Comparison of ENCODE assay signal across 8 cellular contexts in the genomic region with DNA sequence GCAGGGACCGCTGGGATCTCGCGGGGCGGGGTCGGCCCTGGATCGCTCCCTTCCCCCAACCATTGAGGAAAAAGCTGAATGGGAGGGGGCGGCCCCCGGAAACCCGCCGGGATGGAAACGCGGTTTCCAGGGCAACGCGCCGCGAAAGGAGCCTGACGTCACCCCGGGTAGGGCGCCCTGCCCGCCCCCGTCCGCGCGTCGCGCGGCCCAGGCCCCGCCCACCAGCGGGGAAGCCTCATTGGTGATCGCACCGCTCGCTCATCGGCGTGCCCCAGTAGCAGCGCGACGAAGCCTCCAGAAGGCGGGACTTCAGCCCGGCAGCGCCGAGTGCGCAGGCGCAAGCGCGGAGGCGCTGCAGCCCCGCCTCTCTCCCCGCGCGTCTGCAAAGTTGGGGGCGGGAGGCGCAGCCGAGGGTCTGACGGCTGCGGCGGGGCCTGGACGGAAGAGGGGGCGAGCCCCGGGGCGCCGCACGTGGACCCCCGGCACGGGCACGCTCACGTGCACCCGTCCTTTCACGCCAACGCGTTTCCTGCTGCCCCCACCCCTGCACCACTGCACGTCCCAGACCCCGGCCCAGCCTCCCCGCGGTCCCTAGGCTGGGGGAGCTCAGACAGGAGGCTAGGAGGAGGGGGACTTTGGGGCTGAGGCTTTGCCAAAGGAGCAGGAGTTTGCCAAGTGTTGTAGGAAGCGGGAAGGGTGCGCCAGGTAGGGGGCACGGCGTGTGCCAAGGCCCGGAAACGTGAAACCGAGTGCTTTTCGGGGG. TPM values are rescaled to one million over a fixed set of nuclear protein-coding genes. Genes with fewer than 3 reads are reported as not detected.
DNase-seq lines count a peak whose midpoint lies in the region; ATAC-seq and TF ChIP-seq lines count a peak whose summit lies in the region.

No MANE protein-coding gene starts in this region.

- no peaks in the 10 kb centered on the region for H4K20me1 ChIP-seq in OCI-LY3 (ENCODE audit: insufficient read depth, low read length)

- H3K4me3 Mint-ChIP-seq in Caco-2 (ENCODE audit: unreplicated experiment) (peak overlapping the region; percentile 78), IgD-negative memory B cell (peak overlapping the region; percentile 78 to 99 (median 96))

- intact Hi-C loops in Caco-2 (cut with micrococcal nuclease; ENCODE audit: unreplicated experiment): no loop called here

- DNase-seq in Caco-2: peak; percentile 96 to 97
- peak; percentile 96 for DNase-seq in activated T-cell treated with anti-CD3 and anti-CD28 coated beads for 1 hour (ENCODE audit: low read depth)
- DNase-seq in epidermal melanocyte (ENCODE audit: insufficient read length, low spot score): peak; percentile 98
- peak; percentile 94 to 97 for DNase-seq in stimulated activated CD8-positive, alpha-beta memory T cell treated with anti-CD3 and anti-CD28 coated beads, Interleukin-2, amount 100 ng/mL, for 48 hours (ENCODE audit: low read depth in 2 of 2)

- H3K9me3 Mint-ChIP-seq in Caco-2 (ENCODE audit: unreplicated experiment) (no peaks in the 10 kb centered on the region), IgD-negative memory B cell (no peaks in the 10 kb centered on the region)

- peak overlapping the region; percentile 89 for H3K27ac ChIP-seq in OCI-LY3 (ENCODE audit: low read length)

- POLR2A ChIA-PET in Caco-2 (lab: Charles Lee): interaction anchor here (0.6 to 3.1 kb wide), 5 partner anchors 8 to 345 kb away, joined by 3 to 62 read pairs (median 3); a partner anchor contains a TSS

- CTCF ChIA-PET in Caco-2 (lab: Charles Lee): interaction anchor here (5.2 kb wide), 1 partner anchor 17 kb away, joined by 41 read pairs; no protein-coding TSS in a partner anchor

- H3K9ac ChIP-seq in OCI-LY3 (ENCODE audit: low read length): peak overlapping the region; percentile 81

- ATAC-seq in GM21447 (IDR thresholded peaks at IDR 0.05; ENCODE audit: unreplicated experiment): peak; percentile 40

- peaks cover 24% of the 10 kb centered on the region for H3K4me1 Mint-ChIP-seq in Caco-2 (ENCODE audit: low read depth, unreplicated experiment)
- peaks cover 37 to 44% (median 40%) of the 10 kb centered on the region in 3 donors for H3K4me1 Mint-ChIP-seq in IgD-negative memory B cell

- H2AFZ ChIP-seq in OCI-LY3 (ENCODE audit: low read depth, low read length): no peak overlapping the region

- BruUV-seq in Caco-2 (replicated peaks; lab: Mats Ljungman, UMichigan): no TSS peak

- H3K27me3 ChIP-seq in Caco-2 (replicated peaks; ENCODE audit: control insufficient read depth, insufficient read depth, low read length) (no peaks in the 10 kb centered on the region), OCI-LY3 (ENCODE audit: low read depth, low read length) (peaks cover 2% of the 10 kb centered on the region; the same call in 1 of the 2 replicates), mononuclear cell (ENCODE audit: insufficient read depth, low read length) (no peaks in the 10 kb centered on the region)

- peaks cover 1% of the 10 kb centered on the region for H3K36me3 ChIP-seq in Caco-2 (ENCODE audit: control insufficient read depth, insufficient read depth, low read length)
- peaks cover 16% of the 10 kb centered on the region for H3K36me3 ChIP-seq in OCI-LY3 (replicated peaks; ENCODE audit: low read depth, low read length)

- TF ChIP-seq CTCF in Caco-2 (IDR thresholded peaks at IDR 0.05; ENCODE audit: insufficient read depth in 1 of 2, low read depth in 1 of 2, low read length in 1 of 2, severe bottlenecking in 1 of 2, unreplicated experiment in 1 of 2) (no peak), OCI-LY3 (IDR thresholded peaks at IDR 0.05; ENCODE audit: low read depth, low read length) (no peak)

- H3K4me1 ChIP-seq in Caco-2: peaks cover 66% of the 10 kb centered on the region
- peaks cover 49% of the 10 kb centered on the region for H3K4me1 ChIP-seq in OCI-LY3 (ENCODE audit: low read length)
- peaks cover 94% of the 10 kb centered on the region for H3K4me1 ChIP-seq in mononuclear cell (ENCODE audit: insufficient read depth, low read length)

- H3K27ac Mint-ChIP-seq in Caco-2 (ENCODE audit: unreplicated experiment) (peak overlapping the region; percentile 98), IgD-negative memory B cell (peak overlapping the region; percentile 95 to 100 (median 98))

- peaks cover 89% of the 10 kb centered on the region for H3K36me3 Mint-ChIP-seq in Caco-2 (ENCODE audit: insufficient read depth, unreplicated experiment)
- H3K36me3 Mint-ChIP-seq in IgD-negative memory B cell: peaks cover 3% of the 10 kb centered on the region

- H3K4me3 ChIP-seq in Caco-2 (ENCODE audit: low read depth, low read length): peak overlapping the region; percentile 65
- H3K4me3 ChIP-seq in OCI-LY3 (ENCODE audit: low read length): peak overlapping the region; percentile 81
- peak overlapping the region; percentile 62 for H3K4me3 ChIP-seq in mononuclear cell (ENCODE audit: low read length)

- H3K79me2 ChIP-seq in OCI-LY3 (ENCODE audit: low read length): peaks cover 5% of the 10 kb centered on the region; the same call in 1 of the 2 replicates

- H3K27me3 Mint-ChIP-seq in Caco-2 (ENCODE audit: insufficient read depth, unreplicated experiment): no peaks in the 10 kb centered on the region
- H3K27me3 Mint-ChIP-seq in IgD-negative memory B cell: peaks cover 1% of the 10 kb centered on the region

- peak overlapping the region; percentile 96 for H3K4me2 ChIP-seq in OCI-LY3 (ENCODE audit: low read length)

- no peaks in the 10 kb centered on the region for H3K9me3 ChIP-seq in Caco-2
- H3K9me3 ChIP-seq in OCI-LY3 (ENCODE audit: insufficient read depth, low read length): no peaks in the 10 kb centered on the region
- no peaks in the 10 kb centered on the region for H3K9me3 ChIP-seq in mononuclear cell (ENCODE audit: low read depth, low read length)

RNA-seq across cellular contexts. Expression of a gene that starts 8.2 kb away (rescaled TPM):
- total RNA-seq in Caco-2 (2022) (289 and 331 TPM in 2 replicates), mononuclear cell (455 TPM)
- polyA plus RNA-seq in IgD-negative memory B cell: 377 TPM

RNA-seq across cellular contexts. Expression of a gene that starts 12.5 kb away (rescaled TPM):
- total RNA-seq in Caco-2 (2022): 125 and 128 TPM in 2 replicates
- polyA plus RNA-seq in IgD-negative memory B cell: 4.8 TPM
- 67.0 TPM for total RNA-seq in mononuclear cell

RNA-seq across cellular contexts. Expression of a gene that starts 14.4 kb away (rescaled TPM):
- 51.0 and 56.3 TPM in 2 replicates for total RNA-seq in Caco-2 (2022)
- 115 TPM for polyA plus RNA-seq in IgD-negative memory B cell
- 16.3 TPM for total RNA-seq in mononuclear cell

RNA-seq across cellular contexts. Expression of a gene that starts 19.4 kb away (rescaled TPM):
- total RNA-seq in Caco-2 (2022) (126 and 140 TPM in 2 replicates), mononuclear cell (10.4 TPM)
- 339 TPM for polyA plus RNA-seq in IgD-negative memory B cell

RNA-seq across cellular contexts. Expression of a gene that starts 23.1 kb away (rescaled TPM):
- total RNA-seq in Caco-2 (2022): 7.3 and 9.7 TPM in 2 replicates
- polyA plus RNA-seq in IgD-negative memory B cell: not detected
- total RNA-seq in mononuclear cell: not detected

Comparison
In these comparisons a context has a peak if more than half of its experiments do, and no peak if none do; other contexts are left out.
1. Peak in every context shown above with its lines: DNase-seq, ATAC-seq, H3K4me3 ChIP-seq and H3K27ac ChIP-seq.